8 cellular contexts compared by ENCODE assay signal in the genomic region with DNA sequence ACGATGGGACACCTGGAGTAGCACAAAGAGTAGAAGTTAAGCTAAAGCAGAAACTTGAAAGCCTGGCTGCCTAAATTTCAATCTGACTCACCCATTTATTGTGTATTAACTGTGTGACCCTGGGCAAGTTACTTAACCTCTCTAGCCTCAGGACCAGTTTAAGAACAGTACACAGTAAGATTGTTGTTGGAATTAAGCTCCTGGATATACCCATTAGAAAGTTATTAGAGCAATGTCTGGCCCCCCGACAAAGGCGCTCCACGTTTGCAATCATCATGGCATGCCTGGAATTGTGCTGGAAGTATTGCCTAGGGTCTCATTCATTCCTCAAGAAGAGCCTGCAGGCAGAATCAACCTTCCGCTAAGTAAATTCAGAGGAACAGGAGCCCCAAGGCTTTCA. TPM values are rescaled to one million over a fixed set of nuclear protein-coding genes. Genes with fewer than 3 reads are reported as not detected.
DNase-seq lines count a peak whose midpoint lies in the region; ATAC-seq, FAIRE-seq and TF ChIP-seq lines count a peak whose summit lies in the region.

No MANE protein-coding gene starts in this region.

- ATAC-seq in naive thymus-derived CD4-positive, alpha-beta T cell, result no peak

- peak overlapping the region; percentile 79 for H3K4me2 ChIP-seq in KMS-11

- H3K27me3 ChIP-seq in ACC112 (ENCODE audit: insufficient read depth, low read length), result no peaks in the 10 kb centered on the region
- H3K27me3 ChIP-seq in KMS-11 (ENCODE audit: insufficient read depth, low read depth), result no peaks in the 10 kb centered on the region
- H3K27me3 ChIP-seq in colonic mucosa, result no peaks in the 10 kb centered on the region
- H3K27me3 ChIP-seq in naive thymus-derived CD4-positive, alpha-beta T cell (ENCODE audit: control insufficient read depth in 2 of 2, insufficient read depth in 2 of 2, low read length in 2 of 2), result no peaks in the 10 kb centered on the region

- no peaks in the 10 kb centered on the region for H3K36me3 Mint-ChIP-seq in naive thymus-derived CD4-positive, alpha-beta T cell

- CTCF ChIA-PET in naive thymus-derived CD4-positive, alpha-beta T cell (lab: Charles Lee), result interaction anchor here (2.1 kb wide), 1 partner anchor 24 kb away, joined by 4 read pairs; no protein-coding TSS in a partner anchor

- H3K9ac ChIP-seq in KMS-11 (no peak overlapping the region), colonic mucosa (ENCODE audit: low read depth in 2 of 2, low read length in 2 of 2) (peak overlapping the region; percentile 87 to 100)

- H3K27ac Mint-ChIP-seq in naive thymus-derived CD4-positive, alpha-beta T cell, result peak overlapping the region in 3 of 9 donors; percentile 40 to 83 (median 72)

- H3K36me3 ChIP-seq in ACC112 (ENCODE audit: insufficient read depth, low read length) (no peaks in the 10 kb centered on the region), KMS-11 (ENCODE audit: insufficient read depth) (no peaks in the 10 kb centered on the region), colonic mucosa (no peaks in the 10 kb centered on the region)
- no peaks in the 10 kb centered on the region for H3K36me3 ChIP-seq in naive thymus-derived CD4-positive, alpha-beta T cell (ENCODE audit: control insufficient read depth in 2 of 3, insufficient read depth in 3 of 3, low read length in 3 of 3)

- intact Hi-C loops in colonic mucosa (cut with DNase I), result no loop called here
- intact Hi-C loops in naive thymus-derived CD4-positive, alpha-beta T cell (cut with micrococcal nuclease), result no loop called here

- no peaks in the 10 kb centered on the region for H4K20me1 ChIP-seq in KMS-11 (ENCODE audit: insufficient read depth)

- H3K4me3 ChIP-seq in ACC112 (ENCODE audit: low read depth, low read length) (peak overlapping the region; percentile 84), KMS-11 (IDR thresholded peaks at IDR 0.05; ENCODE audit: insufficient read depth, low read depth, low read length) (no peak overlapping the region), colonic mucosa (peak overlapping the region; percentile 79)
- no peak overlapping the region for H3K4me3 ChIP-seq in naive thymus-derived CD4-positive, alpha-beta T cell (ENCODE audit: low read length)

- TF ChIP-seq CTCF in KMS-11 (conservative IDR thresholded peaks at IDR 0.05; ENCODE audit: low read depth, low read length) (no peak), colonic mucosa (IDR thresholded peaks at IDR 0.05) (no peak)

- H3K27ac ChIP-seq in ACC112 (ENCODE audit: low read depth, low read length) (peak overlapping the region; percentile 85), KMS-11 (no peak overlapping the region), colonic mucosa (peak overlapping the region; percentile 93)
- H3K27ac ChIP-seq in naive thymus-derived CD4-positive, alpha-beta T cell (ENCODE audit: low read depth, low read length), result no peak overlapping the region

- H3K4me1 ChIP-seq in ACC112 (ENCODE audit: control insufficient read depth, insufficient read depth, low read length, unreplicated experiment) (peaks cover 51% of the 10 kb centered on the region), KMS-11 (ENCODE audit: low read depth, poor library complexity, severe bottlenecking) (peaks cover 48% of the 10 kb centered on the region), colonic mucosa (peaks cover 14% of the 10 kb centered on the region)
- peaks cover 4% of the 10 kb centered on the region in 2 donors for H3K4me1 ChIP-seq in naive thymus-derived CD4-positive, alpha-beta T cell (ENCODE audit: control insufficient read depth in 2 of 2, insufficient read depth in 2 of 2, low read length in 2 of 2)

- H2AFZ ChIP-seq in ACC112 (ENCODE audit: low read length, unreplicated experiment), result no peak overlapping the region
- H2AFZ ChIP-seq in KMS-11 (ENCODE audit: low read depth), result no peak overlapping the region

- H3K27me3 Mint-ChIP-seq in naive thymus-derived CD4-positive, alpha-beta T cell, result peaks cover 0 to 18% (median 7%) of the 10 kb centered on the region in 5 donors

- no peaks in the 10 kb centered on the region for H3K9me3 ChIP-seq in colonic mucosa
- no peaks in the 10 kb centered on the region for H3K9me3 ChIP-seq in naive thymus-derived CD4-positive, alpha-beta T cell (ENCODE audit: control insufficient read depth in 2 of 3, low read length in 3 of 3)

- FAIRE-seq in GM12891 (lab: Jason Lieb, UNC), result no peak

- peaks cover 3 to 61% (median 7%) of the 10 kb centered on the region in 7 donors for H3K4me1 Mint-ChIP-seq in naive thymus-derived CD4-positive, alpha-beta T cell

- DNase-seq in colonic mucosa (no peak), NCI-H2196 (lab: John Stamatoyannopoulos, UW; ENCODE audit: unreplicated experiment) (no peak), GM12891 (ENCODE audit: insufficient read length, low spot score) (no peak), cerebellar cortex (ENCODE audit: low spot score) (no peak)
- DNase-seq in naive thymus-derived CD4-positive, alpha-beta T cell, result no peak
- no peak for DNase-seq in stimulated activated CD4-positive, alpha-beta T cell treated with anti-CD3 and anti-CD28 coated beads, Interleukin-2, amount 100 ng/mL, for 24 hours

- H3K79me2 ChIP-seq in ACC112 (ENCODE audit: control insufficient read depth, insufficient read depth, low read length, unreplicated experiment) (peaks cover 61% of the 10 kb centered on the region), KMS-11 (ENCODE audit: insufficient read depth, low read depth) (no peaks in the 10 kb centered on the region; the same call in none of the 2 replicates)

- no peaks in the 10 kb centered on the region for H3K9me3 Mint-ChIP-seq in naive thymus-derived CD4-positive, alpha-beta T cell

- peak overlapping the region in 9 of 10 donors; percentile 16 to 95 (median 76) for H3K4me3 Mint-ChIP-seq in naive thymus-derived CD4-positive, alpha-beta T cell

- POLR2A ChIA-PET in naive thymus-derived CD4-positive, alpha-beta T cell (lab: Charles Lee), result no interaction called here

- TF ChIP-seq POLR2A in GM12891 (IDR thresholded peaks at IDR 0.05; ENCODE audit: low read depth, low read length), result no peak

TF ChIP-seq in GM12891, 5 proteins besides CTCF, POLR2A, EP300 and RAD21:
- TF ChIP-seq TAF1 (IDR thresholded peaks at IDR 0.05; ENCODE audit: low read depth, low read length) (no peak), PAX5 (IDR thresholded peaks at IDR 0.05; ENCODE audit: insufficient read depth, low read length, severe bottlenecking) (no peak), POU2F2 (IDR thresholded peaks at IDR 0.05; ENCODE audit: low read depth, low read length) (no peak), SPI1 (IDR thresholded peaks at IDR 0.05; ENCODE audit: low read depth, low read length) (no peak), POLR2AphosphoS5 (IDR thresholded peaks at IDR 0.05; ENCODE audit: low read depth, low read length) (no peak)

RNA-seq across cellular contexts. Expression of gene SDC4, which starts 1.4 kb away (rescaled TPM):
- total RNA-seq in colonic mucosa, result 100 to 1,000 TPM in 1 of 2 donors, 10 to 100 TPM in 1; 70.9 to 146 TPM
- total RNA-seq in naive thymus-derived CD4-positive, alpha-beta T cell, result 10 to 100 TPM in 1 of 5 experiments, 1 to 10 TPM in 1, under 1 TPM in 3; 0.38 to 46.7 (median 0.56) TPM
- under 1 TPM in 1 of 2 donors, not detected in 1; 0.21 TPM for polyA plus RNA-seq in naive thymus-derived CD4-positive, alpha-beta T cell
- polyA plus RNA-seq in GM12891 (2012; ENCODE audit: low read depth, missing spikeins), result 2.7 TPM

RNA-seq across cellular contexts. Expression of gene SYS1, which starts 16.1 kb away (rescaled TPM):
- 10 to 100 TPM; 24.4 to 27.7 TPM for total RNA-seq in colonic mucosa
- 100 to 1,000 TPM in 1 of 5 experiments, 10 to 100 TPM in 4; 23.9 to 111 (median 67.1) TPM for total RNA-seq in naive thymus-derived CD4-positive, alpha-beta T cell
- 10 to 100 TPM; 34.5 to 42.3 TPM for polyA plus RNA-seq in naive thymus-derived CD4-positive, alpha-beta T cell
- 9.6 TPM for polyA plus RNA-seq in GM12891 (2012; ENCODE audit: low read depth, missing spikeins)

RNA-seq across cellular contexts. Expression of gene TP53TG5, which starts 31.3 kb away (rescaled TPM):
- total RNA-seq in colonic mucosa, result 1 to 10 TPM in 1 of 2 donors, under 1 TPM in 1; 0.40 to 1.0 TPM
- total RNA-seq in naive thymus-derived CD4-positive, alpha-beta T cell, result under 1 TPM in 3 of 5 experiments, not detected in 2; 0.19 to 0.48 (median 0.46) TPM
- polyA plus RNA-seq in naive thymus-derived CD4-positive, alpha-beta T cell, result under 1 TPM; 0.14 to 0.24 TPM
- polyA plus RNA-seq in GM12891 (2012; ENCODE audit: low read depth, missing spikeins), result 0.19 TPM

RNA-seq across cellular contexts. Expression of gene MATN4, which starts 38.8 kb away (rescaled TPM):
- total RNA-seq in colonic mucosa, result under 1 TPM in 1 of 2 donors, not detected in 1; 0.47 TPM
- 1 to 10 TPM in 1 of 5 experiments, not detected in 4; 2.3 TPM for total RNA-seq in naive thymus-derived CD4-positive, alpha-beta T cell
- polyA plus RNA-seq in naive thymus-derived CD4-positive, alpha-beta T cell, result not detected
- polyA plus RNA-seq in GM12891 (2012; ENCODE audit: low read depth, missing spikeins), result not detected

RNA-seq across cellular contexts. Expression of gene RBPJL, which starts 40.2 kb away (rescaled TPM):
- total RNA-seq in colonic mucosa, result under 1 TPM in 1 of 2 donors, not detected in 1; 0.74 TPM
- not detected for total RNA-seq in naive thymus-derived CD4-positive, alpha-beta T cell
- not detected for polyA plus RNA-seq in naive thymus-derived CD4-positive, alpha-beta T cell
- not detected for polyA plus RNA-seq in GM12891 (2012; ENCODE audit: low read depth, missing spikeins)

Comparison
In these comparisons a context has a peak if more than half of its experiments do, and no peak if none do; other contexts are left out.
1. H3K27ac ChIP-seq: peak in ACC112 (single experiment) and colonic mucosa (single experiment); none in KMS-11 (single experiment) and naive thymus-derived CD4-positive, alpha-beta T cell (single experiment).
2. H3K4me3 ChIP-seq: peak in ACC112 (single experiment) and colonic mucosa (single experiment); none in KMS-11 (single experiment) and naive thymus-derived CD4-positive, alpha-beta T cell (single experiment).